ENCODE assay signal across 24 cellular contexts in the genomic region with DNA sequence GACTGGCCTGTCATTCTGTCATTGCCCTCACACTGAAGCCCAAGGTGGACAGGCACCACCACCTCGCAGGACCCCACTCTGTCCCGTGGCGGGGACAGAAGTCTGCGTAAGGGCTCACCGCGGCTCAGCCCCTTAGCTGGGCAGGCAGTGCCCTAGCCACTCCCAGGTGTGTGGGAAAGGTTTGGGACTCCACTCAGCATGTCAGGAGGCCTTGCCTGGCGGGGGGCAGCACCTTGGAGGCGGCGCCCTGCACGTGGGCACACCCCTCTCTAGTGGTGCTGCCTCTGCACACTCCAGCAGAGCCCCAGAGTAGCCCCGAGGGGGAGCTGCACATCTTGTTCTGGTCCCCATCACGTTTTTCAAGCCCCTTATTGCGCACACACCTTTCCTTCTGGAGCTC. TPM values are rescaled to one million over a fixed set of nuclear protein-coding genes. Genes with fewer than 3 reads are reported as not detected.
DNase-seq lines count a peak whose midpoint lies in the region; ATAC-seq, FAIRE-seq and TF ChIP-seq lines count a peak whose summit lies in the region.
"Had no signal": no experiment of that assay in that cellular context is flagged by ENCODE, and none has a peak within 500 bp of the region (broad histone marks: within the 10 kb centered on the region; RNA-seq: fewer than 3 reads in every experiment).

No MANE protein-coding gene starts in this region.

- no peaks in the 10 kb centered on the region for H3K27me3 ChIP-seq in SK-N-SH (ENCODE audit: insufficient read depth)
- H3K27me3 ChIP-seq in Caco-2 (replicated peaks; ENCODE audit: control insufficient read depth, insufficient read depth, low read length) = no peaks in the 10 kb centered on the region
- H3K27me3 ChIP-seq in astrocyte (ENCODE audit: insufficient read depth, low read length) = no peaks in the 10 kb centered on the region
- no peaks in the 10 kb centered on the region for H3K27me3 ChIP-seq in right lobe of liver
- H3K27me3 ChIP-seq in thyroid gland = no peaks in the 10 kb centered on the region
- H3K27me3 ChIP-seq: BE2C, vagina had no signal

- no peak overlapping the region for H2AFZ ChIP-seq in SK-N-SH (ENCODE audit: low read depth)
- no peak overlapping the region for H2AFZ ChIP-seq in astrocyte (ENCODE audit: low read depth, low read length)
- H2AFZ ChIP-seq: parathyroid adenoma had no signal

- H3K4me1 ChIP-seq in SK-N-SH (ENCODE audit: control insufficient read depth in 1 of 2, insufficient read depth in 2 of 2, low read depth in 1 of 2, low read length in 1 of 2) (peaks cover 0 to 3% of the 10 kb centered on the region in 2 experiments; a peak in 1 of 4 replicates), Caco-2 (peaks cover 11% of the 10 kb centered on the region), astrocyte (ENCODE audit: insufficient read depth, low read length) (peaks cover 5% of the 10 kb centered on the region), right lobe of liver (peaks cover 0 to 6% (median 0%) of the 10 kb centered on the region in 4 donors), thyroid gland (peaks cover 0 to 12% of the 10 kb centered on the region in 2 donors)
- H3K4me1 ChIP-seq: BE2C, SJCRH30 had no signal

- H3K4me2 ChIP-seq in SK-N-SH (no peak overlapping the region), astrocyte (ENCODE audit: low read length) (no peak overlapping the region)

- H4K20me1 ChIP-seq in SK-N-SH (ENCODE audit: insufficient read depth) = no peaks in the 10 kb centered on the region
- H4K20me1 ChIP-seq in astrocyte (ENCODE audit: insufficient read depth, low read length) = no peaks in the 10 kb centered on the region

- TF ChIP-seq CTCF in SK-N-SH (IDR thresholded peaks at IDR 0.05) (no peak), Caco-2 (IDR thresholded peaks at IDR 0.05; ENCODE audit: insufficient read depth in 1 of 2, low read depth in 1 of 2, low read length in 1 of 2, severe bottlenecking in 1 of 2, unreplicated experiment in 1 of 2) (no peak), astrocyte (IDR thresholded peaks at IDR 0.05; ENCODE audit: insufficient read depth, low read depth, low read length) (no peak), natural killer cell (IDR thresholded peaks at IDR 0.05) (no peak), right lobe of liver (IDR thresholded peaks at IDR 0.05) (no peak), thyroid gland (IDR thresholded peaks at IDR 0.05) (no peak)

- no peak for TF ChIP-seq EP300 in SK-N-SH (IDR thresholded peaks at IDR 0.05; ENCODE audit: borderline replicate concordance in 1 of 2, low read depth in 1 of 2, low read length in 1 of 2)

- 87% methylated on average over 11 of the region's 13 CpGs for WGBS in SK-N-SH (ENCODE audit: low lambda C conversion rate)
- WGBS in right lobe of liver (ENCODE audit: insufficient coverage, low coverage, low lambda C conversion rate, missing lambda C conversion rate) = 79% methylated on average over 2 of the region's 13 CpGs
- WGBS in thyroid gland, 2 donors = 75 to 83% methylated on average over 9 to 10 of the region's 13 CpGs

- no peak for FAIRE-seq in astrocyte (lab: Jason Lieb, UNC)
- FAIRE-seq: frontal cortex, G401.6, kidney had no signal

- no peaks in the 10 kb centered on the region for H3K9me3 Mint-ChIP-seq in Caco-2 (ENCODE audit: unreplicated experiment)
- no peaks in the 10 kb centered on the region for H3K9me3 Mint-ChIP-seq in astrocyte (ENCODE audit: unreplicated experiment)
- H3K9me3 Mint-ChIP-seq in natural killer cell = no peaks in the 10 kb centered on the region

- H3K79me2 ChIP-seq in SK-N-SH (ENCODE audit: insufficient read depth) (no peaks in the 10 kb centered on the region), astrocyte (ENCODE audit: insufficient read depth, low read length) (no peaks in the 10 kb centered on the region)
- H3K79me2 ChIP-seq: parathyroid adenoma had no signal

- H3K9ac ChIP-seq in SK-N-SH = no peak overlapping the region
- no peak overlapping the region for H3K9ac ChIP-seq in astrocyte (ENCODE audit: low read length)
- H3K9ac ChIP-seq: parathyroid adenoma had no signal

- H3K27me3 Mint-ChIP-seq in Caco-2 (ENCODE audit: insufficient read depth, unreplicated experiment) (no peaks in the 10 kb centered on the region), astrocyte (ENCODE audit: low read depth, unreplicated experiment) (peaks cover 24% of the 10 kb centered on the region), natural killer cell (ENCODE audit: low read depth in 2 of 2) (no peaks in the 10 kb centered on the region)

- TF ChIP-seq POLR2A in right lobe of liver (IDR thresholded peaks at IDR 0.05) (no peak), thyroid gland (IDR thresholded peaks at IDR 0.05) (no peak)

- H3K4me3 ChIP-seq in SK-N-SH (ENCODE audit: low read depth in 2 of 2, low read length in 1 of 2) (no peak overlapping the region), Caco-2 (ENCODE audit: low read depth, low read length) (no peak overlapping the region), astrocyte (ENCODE audit: insufficient read depth, low read depth, low read length) (no peak overlapping the region), right lobe of liver (no peak overlapping the region), thyroid gland (replicated peaks in 1 of 3) (no peak overlapping the region)
- H3K4me3 ChIP-seq: lower lobe of right lung, SJCRH30, vagina had no signal

- H3K36me3 Mint-ChIP-seq in Caco-2 (ENCODE audit: insufficient read depth, unreplicated experiment) (peaks cover 10% of the 10 kb centered on the region), astrocyte (ENCODE audit: low read depth, unreplicated experiment) (peaks cover 3% of the 10 kb centered on the region), natural killer cell (no peaks in the 10 kb centered on the region)

- no peak overlapping the region for H3K27ac Mint-ChIP-seq in Caco-2 (ENCODE audit: unreplicated experiment)
- no peak overlapping the region for H3K27ac Mint-ChIP-seq in astrocyte (ENCODE audit: unreplicated experiment)
- no peak overlapping the region for H3K27ac Mint-ChIP-seq in natural killer cell

- DNase-seq in SK-N-SH = no peak
- no peak for DNase-seq in Caco-2
- no peak for DNase-seq in astrocyte (ENCODE audit: low read depth)
- no peak for DNase-seq in natural killer cell
- no peak for DNase-seq in right lobe of liver
- DNase-seq in thyroid gland = no peak
- DNase-seq: anterior cingulate cortex, BE2C, Karpas-422, kidney, lower lobe of right lung, NCI-H1048, NCI-H1930, NCI-H345, SJCRH30, T-helper 9 cell had no signal

- no peaks in the 10 kb centered on the region for H3K9me2 ChIP-seq in SK-N-SH

- no peak overlapping the region for H3K27ac ChIP-seq in SK-N-SH (ENCODE audit: low read depth in 2 of 2, low read length in 1 of 2)
- H3K27ac ChIP-seq in astrocyte (ENCODE audit: low read depth, low read length) = no peak overlapping the region
- H3K27ac ChIP-seq in right lobe of liver = no peak overlapping the region
- H3K27ac ChIP-seq in thyroid gland = no peak overlapping the region
- H3K27ac ChIP-seq: lower lobe of right lung, parathyroid adenoma, SJCRH30, vagina had no signal

- no TSS peak for BruUV-seq in Caco-2 (replicated peaks; lab: Mats Ljungman, UMichigan)

- H3K4me1 Mint-ChIP-seq in Caco-2 (ENCODE audit: low read depth, unreplicated experiment) (peaks cover 18% of the 10 kb centered on the region), astrocyte (ENCODE audit: low read depth, unreplicated experiment) (peaks cover 9% of the 10 kb centered on the region), natural killer cell (peaks cover 10 to 13% of the 10 kb centered on the region in 2 donors)

- H3K4me3 Mint-ChIP-seq in Caco-2 (ENCODE audit: unreplicated experiment) = peak overlapping the region; percentile 67
- peak overlapping the region; percentile 22 for H3K4me3 Mint-ChIP-seq in astrocyte (ENCODE audit: unreplicated experiment)
- H3K4me3 Mint-ChIP-seq in natural killer cell = peak overlapping the region; percentile 72

- peaks cover 11% of the 10 kb centered on the region for H3F3A ChIP-seq in SK-N-SH (replicated peaks; ENCODE audit: insufficient read depth)

- H3K9me3 ChIP-seq in SK-N-SH (no peaks in the 10 kb centered on the region), Caco-2 (no peaks in the 10 kb centered on the region), astrocyte (ENCODE audit: insufficient read depth, low read depth, low read length) (no peaks in the 10 kb centered on the region), right lobe of liver (no peaks in the 10 kb centered on the region), thyroid gland (no peaks in the 10 kb centered on the region)
- H3K9me3 ChIP-seq: BE2C, lower lobe of right lung, SJCRH30, vagina had no signal

- POLR2A ChIA-PET in SK-N-SH (lab: Yijun Ruan, JAX) (no interaction called here), Caco-2 (lab: Charles Lee) (no interaction called here)

- no peak for TF ChIP-seq RAD21 in SK-N-SH (IDR thresholded peaks at IDR 0.05; ENCODE audit: low read length)

- intact Hi-C loops in Caco-2 (cut with micrococcal nuclease; ENCODE audit: unreplicated experiment) = loop anchor here (5.0 kb wide), 1 partner anchor 126 kb away; no protein-coding TSS in a partner anchor
- intact Hi-C loops in natural killer cell (cut with micrococcal nuclease) = loop anchor here (5.0 kb wide), 1 partner anchor 386 kb away; no protein-coding TSS in a partner anchor
- intact Hi-C loops in right lobe of liver (cut with DNase I) = loop anchor here in 1 of 2 donors (10.0 kb wide), 1 partner anchor 288 kb away; no protein-coding TSS in a partner anchor
- intact Hi-C loops in thyroid gland (cut with DNase I) = no loop called here

- H3K36me3 ChIP-seq in SK-N-SH (replicated peaks in 1 of 2; ENCODE audit: control insufficient read depth in 1 of 2, insufficient read depth in 2 of 2, low read length in 1 of 2) = peaks cover 0 to 8% of the 10 kb centered on the region in 2 experiments
- H3K36me3 ChIP-seq in Caco-2 (ENCODE audit: control insufficient read depth, insufficient read depth, low read length) = no peaks in the 10 kb centered on the region
- no peaks in the 10 kb centered on the region for H3K36me3 ChIP-seq in astrocyte (ENCODE audit: insufficient read depth, low read length)
- no peaks in the 10 kb centered on the region for H3K36me3 ChIP-seq in right lobe of liver
- H3K36me3 ChIP-seq in thyroid gland = no peaks in the 10 kb centered on the region
- H3K36me3 ChIP-seq: lower lobe of right lung, SJCRH30, vagina had no signal

- ATAC-seq in SK-N-SH treated with all-trans-retinoic acid at 6 μM for 48 hours = no peak
- ATAC-seq in natural killer cell = no peak
- ATAC-seq in right lobe of liver = no peak
- no peak for ATAC-seq in GM18498 (IDR thresholded peaks at IDR 0.05; ENCODE audit: unreplicated experiment)
- ATAC-seq: activated CD4-positive, CD25-positive, alpha-beta regulatory T cell treated with anti-CD3 and anti-CD28 coated beads, Interleukin-2, amount 50 U/mL, for 24 hours; Panc1 had no signal

- CTCF ChIA-PET in SK-N-SH (lab: Yijun Ruan, JAX) = interaction anchor here (1.3 to 11.3 kb wide), 9 partner anchors 8 to 392 kb away, joined by 4 to 194 read pairs (median 17); a partner anchor contains a TSS
- CTCF ChIA-PET in Caco-2 (lab: Charles Lee) = interaction anchor here (1.2 to 1.8 kb wide), 2 partner anchors 11 to 388 kb away, joined by 3 to 18 read pairs; a partner anchor contains a TSS

RNA-seq across cellular contexts. Expression of a gene that starts 35.6 kb away (rescaled TPM):
- polyA plus RNA-seq in SK-N-SH (2012; rRNA removed) = 0.05 and 0.08 TPM in 2 replicates
- polyA plus RNA-seq in SK-N-SH (2012; cell fraction: cytosol; rRNA removed) = 0.03 and 0.05 TPM in 2 replicates
- 0.46 and 0.58 TPM in 2 replicates for polyA plus RNA-seq in SK-N-SH (2012; cell fraction: nucleus; rRNA removed)
- total RNA-seq in Caco-2 (2022) (3.5 and 3.6 TPM in 2 replicates), astrocyte (5.0 and 6.7 TPM in 2 replicates), natural killer cell (1 to 10 TPM; 1.4 to 1.6 (median 1.5) TPM), right lobe of liver (1 to 10 TPM in 2 of 6 experiments, under 1 TPM in 4; 0.14 to 1.8 (median 0.55) TPM), thyroid gland (1 to 10 TPM in 2 of 4 donors, under 1 TPM in 2; 0.45 to 1.6 (median 1.1) TPM)
- total RNA-seq: vagina had no signal

Comparison
In these comparisons a context has a peak if more than half of its experiments do, and no peak if none do; other contexts are left out.
1. H3K4me3 Mint-ChIP-seq: peak in every context shown above with its lines; median percentile 72 in natural killer cell; 67 in Caco-2; 22 in astrocyte.